Comparison of ENCODE assay signal across 7 cellular contexts in the genomic region with DNA sequence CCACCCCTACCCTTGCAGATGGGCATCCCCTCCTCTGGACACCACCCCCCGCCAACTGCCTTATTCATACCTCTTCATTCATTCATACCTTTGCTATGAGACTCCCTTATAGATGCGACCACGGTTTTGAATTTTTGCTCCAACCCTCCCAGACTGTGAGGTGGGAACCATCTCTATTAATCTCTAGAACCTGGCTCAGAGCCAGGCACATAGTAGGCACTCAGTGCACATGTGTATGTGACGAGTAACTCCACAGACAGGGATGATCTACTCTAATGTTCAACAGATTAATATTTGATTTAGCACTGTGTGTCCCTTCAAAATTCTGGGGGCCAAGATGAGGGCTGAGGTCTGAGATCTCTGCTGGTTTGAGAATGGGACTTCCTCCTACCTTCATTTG.
"Had no signal": no experiment of that assay in that cellular context is flagged by ENCODE, and none has a peak within 500 bp of the region (broad histone marks: within the 10 kb centered on the region; RNA-seq: fewer than 3 reads in every experiment).

No MANE protein-coding gene starts in this region.

- H3K27ac ChIP-seq: HL-60 had no signal

- H3K4me3 Mint-ChIP-seq: IgD-negative memory B cell had no signal

- H3K9me3 Mint-ChIP-seq: IgD-negative memory B cell had no signal

- FAIRE-seq: HepG2, HTR-8/SVneo had no signal

- H3K36me3 Mint-ChIP-seq: IgD-negative memory B cell had no signal

- H3K4me1 Mint-ChIP-seq: IgD-negative memory B cell had no signal

- ATAC-seq: HepG2 had no signal

- DNase-seq: IMR-90, KBM-7, KG1 had no signal
